2 cellular contexts compared by ENCODE assay signal in genomic region chr15:41932101-41932500, GRCh38.
TF ChIP-seq lines count a peak whose summit lies in the region.

No MANE protein-coding gene starts in this region.

TF ChIP-seq in A549, 52 proteins besides CTCF, POLR2A, EP300 and RAD21 (continued from another document):
- TF ChIP-seq GATA3 (IDR thresholded peaks at IDR 0.05; ENCODE audit: borderline replicate concordance): no peak
- no peak for TF ChIP-seq FOSL2 (IDR thresholded peaks at IDR 0.05)
- no peak for TF ChIP-seq FOSL2 (CRISPR knock-in tag; IDR thresholded peaks at IDR 0.05)
- no peak for TF ChIP-seq REST (IDR thresholded peaks at IDR 0.05)

TF ChIP-seq in GM23338, 12 proteins besides CTCF, POLR2A, EP300 and RAD21 (continued from another document):
- TF ChIP-seq EZH2phosphoT487 (IDR thresholded peaks at IDR 0.05; ENCODE audit: unreplicated experiment) (no peak), ZNF331 (CRISPR knock-in tag; IDR thresholded peaks at IDR 0.05; ENCODE audit: low read depth) (no peak), ZNF462 (CRISPR knock-in tag; IDR thresholded peaks at IDR 0.05) (no peak), CREB1 (CRISPR knock-in tag; IDR thresholded peaks at IDR 0.05; ENCODE audit: low read depth) (no peak), ETS1 (IDR thresholded peaks at IDR 0.05) (no peak), STAT1 (IDR thresholded peaks at IDR 0.05; ENCODE audit: unreplicated experiment) (no peak), NANOG (IDR thresholded peaks at IDR 0.05; ENCODE audit: borderline replicate concordance) (no peak)
TF ChIP-seq in GM23338: peak in this region for 0.
